Comparison of ENCODE assay signal across 26 cellular contexts in the genomic region with DNA sequence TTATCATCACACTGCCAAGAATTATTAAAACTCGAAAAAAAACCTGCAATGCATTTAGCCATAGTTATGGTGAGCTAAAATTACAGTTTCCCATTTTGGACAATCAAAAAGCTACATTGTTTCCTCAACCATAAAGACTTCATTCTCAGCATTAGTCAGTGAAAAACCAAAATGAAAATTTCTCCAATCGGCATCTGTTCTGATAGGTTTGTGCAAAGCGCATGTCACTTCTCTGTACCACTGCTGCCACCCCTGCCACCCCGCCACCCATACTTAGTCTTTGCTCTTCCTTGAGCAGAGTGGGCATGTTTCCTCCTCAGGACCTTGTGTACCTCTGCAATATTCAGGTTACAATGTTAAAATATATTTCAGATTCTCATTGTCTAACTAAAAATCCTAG.
"Had no signal": no experiment of that assay in that cellular context is flagged by ENCODE, and none has a peak within 500 bp of the region (broad histone marks: within the 10 kb centered on the region; RNA-seq: fewer than 3 reads in every experiment).

No MANE protein-coding gene starts in this region.

- H3K4me1 ChIP-seq: SJSA1 had no signal

- H3K4me2 ChIP-seq: KMS-11 had no signal

- H3K4me1 Mint-ChIP-seq: IgD-negative memory B cell had no signal

- ATAC-seq: K562, Panc1, PC-3, Right ventricle myocardium inferior had no signal

- H3K27ac ChIP-seq: HL-60, KMS-11, SJSA1, SK-N-MC had no signal

- DNase-seq: Kasumi-1, MV-4-11, NCI-H1048, NCI-H1105 treated with DMSO at 0.1 percent for 48 hours, NCI-H1417 treated with DMSO at 0.1 percent for 48 hours, NCI-H146, NCI-H1694 treated with DMSO at 0.1 percent for 48 hours, NCI-H1930, NCI-H2081 treated with DMSO at 0.1 percent for 48 hours, NCI-H2171, NCI-H226, NCI-H446, NCI-H510A, NCI-H524 treated with DMSO at 0.1 percent for 48 hours, NCI-H69, NCI-H774, PC-3, SIG-M5 had no signal

- H3K4me3 ChIP-seq: K562, SJSA1, SK-N-MC had no signal

- H3K9me3 ChIP-seq: SJSA1 had no signal

- H3K36me3 ChIP-seq: SJSA1 had no signal

- H3K9me3 Mint-ChIP-seq: IgD-negative memory B cell had no signal

- H3K9ac ChIP-seq: KMS-11 had no signal
